ENCODE assay signal across 8 cellular contexts in genomic region chr15:59686389-59686788, GRCh38. TPM values are rescaled to one million over a fixed set of nuclear protein-coding genes. Genes with fewer than 3 reads are reported as not detected.
DNase-seq lines count a peak whose midpoint lies in the region; ATAC-seq and TF ChIP-seq lines count a peak whose summit lies in the region.
"Had no signal": no experiment of that assay in that cellular context is flagged by ENCODE, and none has a peak within 500 bp of the region (broad histone marks: within the 10 kb centered on the region; RNA-seq: fewer than 3 reads in every experiment).

No MANE protein-coding gene starts in this region.

- H3K27me3 ChIP-seq in MM.1S (replicated peaks; ENCODE audit: insufficient read depth, low read length) = no peaks in the 10 kb centered on the region

- peaks cover 78% of the 10 kb centered on the region for H3K79me2 ChIP-seq in MM.1S (ENCODE audit: low read length)

- H3K4me1 Mint-ChIP-seq in brain = peaks cover 50% of the 10 kb centered on the region
- peaks cover 26% of the 10 kb centered on the region for H3K4me1 Mint-ChIP-seq in progenitor cell of endocrine pancreas (ENCODE audit: low read depth)

- peak overlapping the region; percentile 30 for H3K4me2 ChIP-seq in MM.1S (ENCODE audit: low read depth, low read length)

- DNase-seq in MM.1S (peak; percentile 33), progenitor cell of endocrine pancreas (ENCODE audit: low spot score, unreplicated experiment) (no peak), NCI-H1436 (lab: John Stamatoyannopoulos, UW) (no peak), H4 (ENCODE audit: low spot score) (no peak)
- DNase-seq: stimulated activated naive CD4-positive, alpha-beta T cell had no signal

- peak overlapping the region; percentile 35 to 82 (median 65) for H3K4me3 Mint-ChIP-seq in brain
- peak overlapping the region; percentile 29 for H3K4me3 Mint-ChIP-seq in progenitor cell of endocrine pancreas (ENCODE audit: low read depth)

- peaks cover 6% of the 10 kb centered on the region; the same call in 1 of the 2 replicates for H4K20me1 ChIP-seq in MM.1S (ENCODE audit: insufficient read depth, low read length)

- peak overlapping the region; percentile 48; the same call in 1 of the 2 replicates for H3K27ac ChIP-seq in MM.1S (ENCODE audit: low read length)

- peaks cover 9% of the 10 kb centered on the region for H3K27me3 Mint-ChIP-seq in brain
- no peaks in the 10 kb centered on the region for H3K27me3 Mint-ChIP-seq in progenitor cell of endocrine pancreas

- H3K4me3 ChIP-seq in MM.1S (ENCODE audit: low read length) = 0 out of 2 replicates have a peak overlapping the region, but pooled peaks have one; percentile 16

- ATAC-seq in GM18517 (IDR thresholded peaks at IDR 0.05; ENCODE audit: unreplicated experiment) (peak; percentile 32), GM21367 (IDR thresholded peaks at IDR 0.05; ENCODE audit: unreplicated experiment) (no peak)

- H3K4me1 ChIP-seq in MM.1S (ENCODE audit: low read length) = peaks cover 27% of the 10 kb centered on the region

- no peaks in the 10 kb centered on the region for H3K9me3 ChIP-seq in MM.1S (replicated peaks; ENCODE audit: insufficient read depth, low read length)

- H3F3A ChIP-seq in MM.1S (ENCODE audit: insufficient read depth, low read length) = peaks cover 27% of the 10 kb centered on the region

- peak overlapping the region in 2 of 5 experiments; percentile 38 to 50 for H3K27ac Mint-ChIP-seq in brain
- H3K27ac Mint-ChIP-seq in progenitor cell of endocrine pancreas = peak overlapping the region; percentile 82

- H3K36me3 Mint-ChIP-seq in brain = peaks cover 45% of the 10 kb centered on the region
- peaks cover 13% of the 10 kb centered on the region for H3K36me3 Mint-ChIP-seq in progenitor cell of endocrine pancreas (ENCODE audit: insufficient read depth)

- H3K36me3 ChIP-seq in MM.1S (replicated peaks; ENCODE audit: insufficient read depth, low read length) = no peaks in the 10 kb centered on the region

- H3K9me3 Mint-ChIP-seq in brain (no peaks in the 10 kb centered on the region), progenitor cell of endocrine pancreas (ENCODE audit: low read depth) (no peaks in the 10 kb centered on the region)

- TF ChIP-seq CTCF in MM.1S (IDR thresholded peaks at IDR 0.05; ENCODE audit: low read length) = no peak
- no peak for TF ChIP-seq CTCF in brain (conservative IDR thresholded peaks at IDR 0.05)
- no peak for TF ChIP-seq CTCF in progenitor cell of endocrine pancreas (IDR thresholded peaks at IDR 0.05; ENCODE audit: unreplicated experiment)

- no peak overlapping the region; the same call in 1 of the 2 replicates for H3K9ac ChIP-seq in MM.1S (ENCODE audit: low read length)

- H2AFZ ChIP-seq in MM.1S (ENCODE audit: low read length) = no peak overlapping the region

- no peaks in the 10 kb centered on the region for H3K9me2 ChIP-seq in MM.1S (replicated peaks; ENCODE audit: insufficient read depth, low read length)

RNA-seq across cellular contexts. Expression of gene BNIP2, which starts 2.7 kb away (rescaled TPM):
- 8.4 TPM for polyA plus RNA-seq in brain (ENCODE audit: insufficient read depth, low read depth, low replicate concordance)
- 58.2 and 62.4 TPM in 2 replicates for total RNA-seq in progenitor cell of endocrine pancreas
- 83.9 and 92.3 TPM in 2 replicates for total RNA-seq in H4 (2014; rRNA removed; shearing (Covaris generic))

RNA-seq across cellular contexts. Expression of gene GTF2A2, which starts 29.1 kb away (rescaled TPM):
- 126 TPM for polyA plus RNA-seq in brain (ENCODE audit: insufficient read depth, low read depth, low replicate concordance)
- 107 and 109 TPM in 2 replicates for total RNA-seq in progenitor cell of endocrine pancreas
- 78.9 and 105 TPM in 2 replicates for total RNA-seq in H4 (2014; rRNA removed; shearing (Covaris generic))
